In genomic region chrX:34563061-34563460, GRCh38 we compare ENCODE assay signal across 19 cellular contexts.
A peak's percentile ranks its signal among the peaks of the same experiment; 100 is the strongest.
DNase-seq lines count a peak whose midpoint lies in the region; ATAC-seq, FAIRE-seq and TF ChIP-seq lines count a peak whose summit lies in the region.
"Had no signal": no experiment of that assay in that cellular context is flagged by ENCODE, and none has a peak within 500 bp of the region (broad histone marks: within the 10 kb centered on the region; RNA-seq: fewer than 3 reads in every experiment).

No MANE protein-coding gene starts in this region.

- H3K27ac Mint-ChIP-seq in endothelial cell (ENCODE audit: unreplicated experiment): peak overlapping the region; percentile 54
- no peak overlapping the region for H3K27ac Mint-ChIP-seq in neural progenitor cell
- H3K27ac Mint-ChIP-seq: CD4-positive, CD25-positive, alpha-beta regulatory T cell; HFFc6 had no signal

- H4K20me1 ChIP-seq in neural progenitor cell (ENCODE audit: low read depth) (no peaks in the 10 kb centered on the region), HepG2 (ENCODE audit: insufficient read depth, low read length) (no peaks in the 10 kb centered on the region)

- TF ChIP-seq EP300 in HepG2 (IDR thresholded peaks at IDR 0.05; ENCODE audit: low read depth in 2 of 2, low read length in 2 of 2) (no peak), HepG2 (CRISPR knock-in tag; IDR thresholded peaks at IDR 0.05; ENCODE audit: borderline replicate concordance) (no peak)

- H3K4me3 Mint-ChIP-seq in endothelial cell (ENCODE audit: unreplicated experiment) (no peak overlapping the region), neural progenitor cell (no peak overlapping the region)
- H3K4me3 Mint-ChIP-seq: CD4-positive, CD25-positive, alpha-beta regulatory T cell; HFFc6 had no signal

- 0% methylated on average over 2 of the region's 2 CpGs for WGBS in HepG2 (ENCODE audit: low lambda C conversion rate)

- in situ Hi-C loops in HepG2 (cut with HindIII; ENCODE audit: extremely low pct_ligation_motif_present, low pct_unique_long_range_greater_than_20kb): no loop called here

- CTCF ChIA-PET in HepG2 (lab: Yijun Ruan, JAX; ENCODE audit: low intra/inter-chr PET ratio, low total read pairs): no interaction called here

- no peak overlapping the region for H3K9ac ChIP-seq in HUES6 (ENCODE audit: low read length)
- H3K9ac ChIP-seq in neural progenitor cell: no peak overlapping the region
- H3K9ac ChIP-seq in HepG2 (ENCODE audit: insufficient read depth, low read depth, low read length): no peak overlapping the region

- DNase-seq in GM12891 (ENCODE audit: insufficient read length, low spot score) (no peak), endothelial cell (ENCODE audit: low spot score) (no peak), neural progenitor cell (ENCODE audit: low spot score) (peak; percentile 19), HepG2 (ENCODE audit: low spot score) (no peak), GM19240 (ENCODE audit: insufficient read length, low spot score) (no peak)
- DNase-seq in NK-92 treated with Interleukin-12 subunit alpha and Interleukin-12 subunit beta, amount 100 ng/mL, for 24 hours (lab: John Stamatoyannopoulos, UW): no peak
- no peak for DNase-seq in activated naive CD4-positive, alpha-beta T cell (lab: John Stamatoyannopoulos, UW)
- DNase-seq: BE2C; C1 segment of cervical spinal cord; CD4-positive, CD25-positive, alpha-beta regulatory T cell; DMS153; DMS79; GF-D8; HCEC 1CT; HFFc6; IMR-90 had no signal

- peaks cover 11% of the 10 kb centered on the region for H3F3A ChIP-seq in neural progenitor cell (ENCODE audit: low read depth)

- H3K9me3 ChIP-seq in HUES6 (ENCODE audit: control insufficient read depth, insufficient read depth, low read depth, low read length) (peaks cover 7% of the 10 kb centered on the region; the same call in 1 of the 2 replicates), neural progenitor cell (ENCODE audit: low read depth) (no peaks in the 10 kb centered on the region), HepG2 (ENCODE audit: low read length) (peaks cover 8% of the 10 kb centered on the region)
- H3K9me3 ChIP-seq: BE2C had no signal

- H3K27ac ChIP-seq in HUES6 (ENCODE audit: low read depth, low read length) (peak overlapping the region; percentile 33; the same call in 1 of the 2 replicates), neural progenitor cell (no peak overlapping the region), HepG2 (ENCODE audit: extremely low read length, insufficient read depth, low read length) (no peak overlapping the region)

- H3K4me1 Mint-ChIP-seq in endothelial cell (ENCODE audit: unreplicated experiment) (peaks cover 5% of the 10 kb centered on the region), neural progenitor cell (no peaks in the 10 kb centered on the region)
- H3K4me1 Mint-ChIP-seq: CD4-positive, CD25-positive, alpha-beta regulatory T cell had no signal

- H3K9me3 Mint-ChIP-seq in endothelial cell (ENCODE audit: unreplicated experiment) (no peaks in the 10 kb centered on the region), neural progenitor cell (no peaks in the 10 kb centered on the region)
- H3K9me3 Mint-ChIP-seq: HFFc6 had no signal

- no TSS peak for BruUV-seq in HepG2 (replicated peaks; lab: Mats Ljungman, UMichigan)

- H3K4me2 ChIP-seq in neural progenitor cell: no peak overlapping the region
- H3K4me2 ChIP-seq in HepG2 (ENCODE audit: low read depth, low read length): no peak overlapping the region

- H3K36me3 ChIP-seq in HUES6 (ENCODE audit: control insufficient read depth, insufficient read depth, low read length): no peaks in the 10 kb centered on the region
- no peaks in the 10 kb centered on the region for H3K36me3 ChIP-seq in neural progenitor cell
- no peaks in the 10 kb centered on the region for H3K36me3 ChIP-seq in HepG2 (replicated peaks in 1 of 2; ENCODE audit: control insufficient read depth in 1 of 2, insufficient read depth in 2 of 2, low read length in 2 of 2)
- H3K36me3 ChIP-seq: BE2C had no signal

- H3K4me1 ChIP-seq in HUES6 (ENCODE audit: control insufficient read depth, insufficient read depth, low read length) (peaks cover 73% of the 10 kb centered on the region), neural progenitor cell (peaks cover 11% of the 10 kb centered on the region), HepG2 (ENCODE audit: insufficient read depth, low read length) (no peaks in the 10 kb centered on the region)
- H3K4me1 ChIP-seq: BE2C had no signal

- H2AFZ ChIP-seq in neural progenitor cell (replicated peaks) (no peak overlapping the region), HepG2 (ENCODE audit: low read length) (no peak overlapping the region)

- H3K4me3 ChIP-seq in HUES6 (ENCODE audit: low read depth, low read length) (no peak overlapping the region), neural progenitor cell (no peak overlapping the region), HepG2 (replicated peaks in 1 of 3; ENCODE audit: insufficient read depth in 1 of 3, low read depth in 2 of 3, low read length in 3 of 3) (no peak overlapping the region)
- H3K4me3 ChIP-seq: K562 had no signal

- H3K36me3 Mint-ChIP-seq in endothelial cell (ENCODE audit: low read depth, unreplicated experiment): no peaks in the 10 kb centered on the region
- H3K36me3 Mint-ChIP-seq in neural progenitor cell: no peaks in the 10 kb centered on the region
- H3K36me3 Mint-ChIP-seq: CD4-positive, CD25-positive, alpha-beta regulatory T cell had no signal

- H3K27me3 ChIP-seq in HUES6 (ENCODE audit: control insufficient read depth, insufficient read depth, low read length) (no peaks in the 10 kb centered on the region), neural progenitor cell (no peaks in the 10 kb centered on the region), HepG2 (ENCODE audit: control insufficient read depth in 1 of 2, insufficient read depth in 2 of 2, low read length in 2 of 2) (no peaks in the 10 kb centered on the region)
- H3K27me3 ChIP-seq: BE2C had no signal

- no peak for ATAC-seq in HepG2
- ATAC-seq: K562 had no signal

- TF ChIP-seq POLR2A in GM12891 (IDR thresholded peaks at IDR 0.05; ENCODE audit: low read depth, low read length) (no peak), HepG2 (IDR thresholded peaks at IDR 0.05; ENCODE audit: insufficient read depth in 1 of 2, low read depth in 2 of 2, low read length in 2 of 2) (no peak)

- TF ChIP-seq RAD21 in HepG2 (CRISPR knock-in tag; IDR thresholded peaks at IDR 0.05): no peak

- intact Hi-C loops in HepG2 (cut with micrococcal nuclease; ENCODE audit: unreplicated experiment): no loop called here

- POLR2A ChIA-PET in HepG2 (lab: Yijun Ruan, JAX): no interaction called here

- no peaks in the 10 kb centered on the region for H3K79me2 ChIP-seq in neural progenitor cell (ENCODE audit: low read depth)
- H3K79me2 ChIP-seq in HepG2 (ENCODE audit: insufficient read depth, low read length): no peaks in the 10 kb centered on the region

- H3K27me3 Mint-ChIP-seq in endothelial cell (ENCODE audit: unreplicated experiment) (no peaks in the 10 kb centered on the region), neural progenitor cell (ENCODE audit: insufficient read depth, low read depth) (no peaks in the 10 kb centered on the region)
- H3K27me3 Mint-ChIP-seq: CD4-positive, CD25-positive, alpha-beta regulatory T cell had no signal

- peak; percentile 38 for FAIRE-seq in GM12891 (lab: Jason Lieb, UNC)
- FAIRE-seq in HepG2 (lab: Jason Lieb, UNC): no peak
- FAIRE-seq: HTR-8/SVneo, K562 had no signal

- TF ChIP-seq CTCF in endothelial cell (IDR thresholded peaks at IDR 0.05; ENCODE audit: unreplicated experiment): no peak
- TF ChIP-seq CTCF in neural progenitor cell (IDR thresholded peaks at IDR 0.05): no peak
- TF ChIP-seq CTCF in HepG2 (CRISPR knock-in tag; IDR thresholded peaks at IDR 0.05): no peak

TF ChIP-seq in GM12891, 5 proteins besides CTCF, POLR2A, EP300 and RAD21:
- no peak for TF ChIP-seq POLR2AphosphoS5 (IDR thresholded peaks at IDR 0.05; ENCODE audit: low read depth, low read length)
- TF ChIP-seq SPI1 (IDR thresholded peaks at IDR 0.05; ENCODE audit: low read depth, low read length): no peak
- TF ChIP-seq POU2F2 (IDR thresholded peaks at IDR 0.05; ENCODE audit: low read depth, low read length): no peak
- TF ChIP-seq PAX5 (IDR thresholded peaks at IDR 0.05; ENCODE audit: insufficient read depth, low read length, severe bottlenecking): no peak
- no peak for TF ChIP-seq TAF1 (IDR thresholded peaks at IDR 0.05; ENCODE audit: low read depth, low read length)

TF ChIP-seq in HepG2, 621 proteins besides CTCF, POLR2A, EP300 and RAD21 (continues in another document):
- TF ChIP-seq ASH2L (IDR thresholded peaks at IDR 0.05; ENCODE audit: insufficient read length, low read depth, low read length) (no peak), RERE (CRISPR knock-in tag; IDR thresholded peaks at IDR 0.05; ENCODE audit: low read depth) (no peak)
